ENCODE assay signal across 19 cellular contexts in the genomic region with DNA sequence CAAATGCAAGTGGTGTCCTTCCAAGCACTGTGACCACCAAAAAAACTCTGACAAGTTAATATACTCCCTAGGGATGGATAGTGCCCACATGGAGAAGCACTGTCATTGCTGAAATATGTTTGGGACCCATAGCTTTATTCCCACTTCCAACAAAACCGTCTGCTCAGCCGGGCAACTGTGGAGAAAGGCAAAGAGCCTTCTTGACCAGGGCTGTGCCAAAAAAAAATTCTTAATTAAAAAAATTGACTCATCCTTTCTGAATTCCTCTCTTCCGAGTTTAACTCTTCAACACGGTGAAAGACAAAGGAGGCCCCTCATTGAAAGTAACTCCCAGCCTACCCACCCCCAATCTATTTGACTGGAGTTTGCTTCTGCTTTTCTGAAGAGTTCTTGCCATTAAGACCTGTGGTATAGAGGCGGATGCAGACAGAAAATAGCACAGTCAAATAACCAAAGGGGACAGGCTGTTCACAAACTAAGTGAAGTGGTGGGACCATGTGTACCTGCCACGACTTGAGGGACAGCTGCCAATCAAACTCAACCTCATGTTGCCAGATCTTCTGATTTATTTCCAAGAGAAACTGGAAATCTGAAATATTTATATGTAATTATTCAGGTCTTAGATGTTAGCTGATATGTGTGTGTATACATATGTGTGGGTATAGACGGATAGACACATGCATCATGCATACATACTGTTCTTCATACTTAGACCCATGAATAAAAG.
DNase-seq lines count a peak whose midpoint lies in the region; ATAC-seq, FAIRE-seq and TF ChIP-seq lines count a peak whose summit lies in the region.
"Had no signal": no experiment of that assay in that cellular context is flagged by ENCODE, and none has a peak within 500 bp of the region (broad histone marks: within the 10 kb centered on the region; RNA-seq: fewer than 3 reads in every experiment).

No MANE protein-coding gene starts in this region.

- H3K4ac ChIP-seq in mesendoderm (ENCODE audit: low read depth, low read length), result peak overlapping the region; percentile 86

- peak overlapping the region; percentile 29 for H2BK5ac ChIP-seq in mesendoderm (ENCODE audit: low read length)

- no peak overlapping the region for H4K5ac ChIP-seq in mesendoderm (ENCODE audit: low read length)

- H2BK15ac ChIP-seq in mesendoderm (replicated peaks; ENCODE audit: low read depth), result no peak overlapping the region

- H3K79me1 ChIP-seq in mesendoderm (ENCODE audit: low read length), result no peaks in the 10 kb centered on the region

- no peak overlapping the region for H2AK5ac ChIP-seq in mesendoderm (ENCODE audit: low read length)

- peak overlapping the region in 1 of 2 experiments; percentile 51; a peak in 4 of 6 replicates for H3K27ac ChIP-seq in A549
- peak overlapping the region; percentile 91 to 93 for H3K27ac ChIP-seq in SK-N-SH (ENCODE audit: low read depth in 2 of 2, low read length in 1 of 2)
- peak overlapping the region; percentile 58 for H3K27ac ChIP-seq in mesendoderm (ENCODE audit: low read depth, low read length)
- no peak overlapping the region for H3K27ac ChIP-seq in breast epithelium
- H3K27ac ChIP-seq: PC-9, thyroid gland had no signal

- no peak for DNase-seq in A549 (ENCODE audit: low read depth in 1 of 2, low spot score in 1 of 2)
- no peak for DNase-seq in HEK293T (ENCODE audit: extremely low spot score)
- DNase-seq in SK-N-SH, result no peak
- no peak for DNase-seq in mesendoderm
- DNase-seq in Ammon's horn (ENCODE audit: low spot score), result no peak
- no peak for DNase-seq in NCI-H526 treated with DMSO at 0.1 percent for 48 hours (lab: John Stamatoyannopoulos, UW)
- no peak for DNase-seq in breast epithelium (ENCODE audit: low spot score in 2 of 2)
- DNase-seq: activated B cell treated with CpG ODN at 0.5 μM for 24 hours, activated gamma-delta T cell treated with Interleukin-2 at 50 U/mL for 16 hours, kidney, NCI-H2029 treated with DMSO at 0.1 percent for 48 hours, T-helper 1 cell, thyroid gland had no signal

- intact Hi-C loops in breast epithelium (cut with DNase I; ENCODE audit: low total_unique reads), result no loop called here

- FAIRE-seq in A549 (lab: Jason Lieb, UNC), result no peak
- FAIRE-seq: A204.1, kidney had no signal

- H3K36me3 ChIP-seq in SK-N-SH (replicated peaks in 1 of 2; ENCODE audit: control insufficient read depth in 1 of 2, insufficient read depth in 2 of 2, low read length in 1 of 2) (no peaks in the 10 kb centered on the region), mesendoderm (ENCODE audit: control insufficient read depth, insufficient read depth, low read length) (no peaks in the 10 kb centered on the region), breast epithelium (no peaks in the 10 kb centered on the region)
- H3K36me3 ChIP-seq: ascending aorta, thyroid gland had no signal

- POLR2A ChIA-PET in A549 (lab: Yijun Ruan, JAX), result no interaction called here
- POLR2A ChIA-PET in HEK293T (lab: Yijun Ruan, JAX), result no interaction called here
- POLR2A ChIA-PET in SK-N-SH (lab: Yijun Ruan, JAX), result no interaction called here

- H3K23ac ChIP-seq in mesendoderm (ENCODE audit: low read length), result no peak overlapping the region

- H3K56ac ChIP-seq in mesendoderm (ENCODE audit: low read length), result no peak overlapping the region

- TF ChIP-seq EP300 in A549 (IDR thresholded peaks at IDR 0.05), result no peak
- no peak for TF ChIP-seq EP300 in SK-N-SH (IDR thresholded peaks at IDR 0.05; ENCODE audit: borderline replicate concordance in 1 of 2, low read depth in 1 of 2, low read length in 1 of 2)

- TF ChIP-seq CTCF in A549 (IDR thresholded peaks at IDR 0.05), result no peak
- TF ChIP-seq CTCF in SK-N-SH (IDR thresholded peaks at IDR 0.05), result no peak
- TF ChIP-seq CTCF in breast epithelium (IDR thresholded peaks at IDR 0.05), result no peak

- peak overlapping the region; percentile 56 for H3K4me2 ChIP-seq in A549
- peak overlapping the region; percentile 54; the same call in 1 of the 2 replicates for H3K4me2 ChIP-seq in SK-N-SH
- no peak overlapping the region for H3K4me2 ChIP-seq in mesendoderm (ENCODE audit: low read length)
- H3K4me2 ChIP-seq: PC-9 had no signal

- H2BK120ac ChIP-seq in mesendoderm (ENCODE audit: low read depth, low read length), result no peak overlapping the region

- H2AFZ ChIP-seq in SK-N-SH (ENCODE audit: low read depth), result 0 out of 2 replicates have a peak overlapping the region, but pooled peaks have one; percentile 14
- H2AFZ ChIP-seq: PC-9 had no signal

- no peaks in the 10 kb centered on the region for H3K79me2 ChIP-seq in SK-N-SH (ENCODE audit: insufficient read depth)
- H3K79me2 ChIP-seq in mesendoderm (ENCODE audit: control insufficient read depth, insufficient read depth, low read length), result no peaks in the 10 kb centered on the region

- TF ChIP-seq RAD21 in A549 (conservative IDR thresholded peaks at IDR 0.05 in 1 of 2, IDR thresholded peaks at IDR 0.05 in 1 of 2), result no peak
- TF ChIP-seq RAD21 in SK-N-SH (IDR thresholded peaks at IDR 0.05; ENCODE audit: low read length), result no peak

- no peak overlapping the region for H3K4me3 ChIP-seq in A549
- H3K4me3 ChIP-seq in SK-N-SH (ENCODE audit: low read depth in 2 of 2, low read length in 1 of 2), result no peak overlapping the region
- no peak overlapping the region for H3K4me3 ChIP-seq in mesendoderm (ENCODE audit: low read length)
- no peak overlapping the region for H3K4me3 ChIP-seq in breast epithelium
- H3K4me3 ChIP-seq: ascending aorta, PC-9, skin epidermis, thyroid gland had no signal

- ATAC-seq in A549 (no peak), GM18909 (IDR thresholded peaks at IDR 0.05; ENCODE audit: poor library complexity, unreplicated experiment) (no peak)
- ATAC-seq: esophagus mucosa had no signal

- H3K9me2 ChIP-seq in SK-N-SH, result no peaks in the 10 kb centered on the region

- WGBS in A549 (ENCODE audit: missing lambda C conversion rate), result 72% methylated on average over 7 of the region's 7 CpGs
- WGBS in SK-N-SH (ENCODE audit: low lambda C conversion rate), result 47% methylated on average over 7 of the region's 7 CpGs
- no CpG with 5 or more reads among the region's 7 CpGs for WGBS in mesendoderm (ENCODE audit: extremely low coverage, insufficient coverage, low lambda C conversion rate)

- no peak overlapping the region for H4K8ac ChIP-seq in mesendoderm (ENCODE audit: low read depth, low read length)

- H3K18ac ChIP-seq in mesendoderm (ENCODE audit: low read length), result peak overlapping the region; percentile 75

- H3K9me3 ChIP-seq in A549 (peaks cover 6% of the 10 kb centered on the region; the same call in 2 of the 3 replicates), SK-N-SH (peaks cover 8% of the 10 kb centered on the region; the same call in 1 of the 2 replicates), breast epithelium (no peaks in the 10 kb centered on the region)
- H3K9me3 ChIP-seq: ascending aorta, thyroid gland had no signal

- no peak for TF ChIP-seq POLR2A in A549 (IDR thresholded peaks at IDR 0.05; ENCODE audit: low read length)
- TF ChIP-seq POLR2A in breast epithelium (IDR thresholded peaks at IDR 0.05), result no peak

- peaks cover 20% of the 10 kb centered on the region for H3K4me1 ChIP-seq in A549
- H3K4me1 ChIP-seq in SK-N-SH (ENCODE audit: control insufficient read depth in 1 of 2, insufficient read depth in 2 of 2, low read depth in 1 of 2, low read length in 1 of 2), result peaks cover 16 to 24% of the 10 kb centered on the region in 2 experiments
- peaks cover 10% of the 10 kb centered on the region for H3K4me1 ChIP-seq in mesendoderm (ENCODE audit: control insufficient read depth, low read depth, low read length)
- no peaks in the 10 kb centered on the region for H3K4me1 ChIP-seq in breast epithelium
- H3K4me1 ChIP-seq: thyroid gland had no signal

- no peaks in the 10 kb centered on the region for H4K20me1 ChIP-seq in SK-N-SH (ENCODE audit: insufficient read depth)

- H3F3A ChIP-seq in SK-N-SH (replicated peaks; ENCODE audit: insufficient read depth), result peaks cover 32% of the 10 kb centered on the region

- CTCF ChIA-PET in A549 (lab: Yijun Ruan, JAX), result interaction anchor here (1.3 kb wide), 1 partner anchor 76 kb away, joined by 3 read pairs; no protein-coding TSS in a partner anchor
- CTCF ChIA-PET in HEK293T (lab: Yijun Ruan, JAX), result no interaction called here
- CTCF ChIA-PET in SK-N-SH (lab: Yijun Ruan, JAX), result no interaction called here

- no peaks in the 10 kb centered on the region for H3K27me3 ChIP-seq in SK-N-SH (ENCODE audit: insufficient read depth)
- no peaks in the 10 kb centered on the region for H3K27me3 ChIP-seq in mesendoderm (ENCODE audit: insufficient read depth, low read length, poor library complexity)
- H3K27me3 ChIP-seq in breast epithelium, result no peaks in the 10 kb centered on the region
- H3K27me3 ChIP-seq: ascending aorta, thyroid gland had no signal

- peak overlapping the region; percentile 29; the same call in 1 of the 2 replicates for H3K9ac ChIP-seq in SK-N-SH
- H3K9ac ChIP-seq in mesendoderm (ENCODE audit: low read length), result no peak overlapping the region

TF ChIP-seq in A549, 52 proteins besides CTCF, POLR2A, EP300 and RAD21 (continues in another document):
- TF ChIP-seq RARB (CRISPR knock-in tag; IDR thresholded peaks at IDR 0.05) (no peak), HOXB5 (CRISPR knock-in tag; IDR thresholded peaks at IDR 0.05) (no peak), EHF (CRISPR knock-in tag; IDR thresholded peaks at IDR 0.05) (no peak), ZNF302 (CRISPR knock-in tag; IDR thresholded peaks at IDR 0.05) (no peak), CHD2 (IDR thresholded peaks at IDR 0.05; ENCODE audit: low read length, partially characterized antibody) (no peak), NPAS2 (CRISPR knock-in tag; IDR thresholded peaks at IDR 0.05; ENCODE audit: borderline replicate concordance) (no peak), NFE2L2 (conservative IDR thresholded peaks at IDR 0.05; ENCODE audit: low read length) (no peak)

TF ChIP-seq in HEK293T, 16 proteins besides CTCF, POLR2A, EP300 and RAD21 (continues in another document):
- no peak for TF ChIP-seq CTBP1 (IDR thresholded peaks at IDR 0.05; ENCODE audit: borderline replicate concordance)

TF ChIP-seq in SK-N-SH, 30 proteins besides CTCF, POLR2A, EP300 and RAD21:
- peak; percentile 2; the same call in 1 of the 2 replicates for TF ChIP-seq FOSL2 (IDR thresholded peaks at IDR 0.05; ENCODE audit: borderline replicate concordance, low read depth)
- TF ChIP-seq TCF12 (IDR thresholded peaks at IDR 0.05), result peak; percentile 35; the same call in 1 of the 2 replicates
- TF ChIP-seq, protein P1, sequence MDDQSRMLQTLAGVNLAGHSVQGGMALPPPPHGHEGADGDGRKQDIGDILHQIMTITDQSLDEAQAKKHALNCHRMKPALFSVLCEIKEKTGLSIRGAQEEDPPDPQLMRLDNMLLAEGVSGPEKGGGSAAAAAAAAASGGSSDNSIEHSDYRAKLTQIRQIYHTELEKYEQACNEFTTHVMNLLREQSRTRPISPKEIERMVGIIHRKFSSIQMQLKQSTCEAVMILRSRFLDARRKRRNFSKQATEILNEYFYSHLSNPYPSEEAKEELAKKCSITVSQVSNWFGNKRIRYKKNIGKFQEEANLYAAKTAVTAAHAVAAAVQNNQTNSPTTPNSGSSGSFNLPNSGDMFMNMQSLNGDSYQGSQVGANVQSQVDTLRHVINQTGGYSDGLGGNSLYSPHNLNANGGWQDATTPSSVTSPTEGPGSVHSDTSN (IDR thresholded peaks at IDR 0.05), result peak; percentile 70
- TF ChIP-seq NFIC (IDR thresholded peaks at IDR 0.05; ENCODE audit: borderline replicate concordance), result peak; percentile 22; the same call in 1 of the 2 replicates
- no peak for TF ChIP-seq ELF1 (IDR thresholded peaks at IDR 0.05)
TF ChIP-seq in SK-N-SH: peak in this region for 4.

Comparison
In these comparisons a context has a peak if more than half of its experiments do, and no peak if none do; other contexts are left out.
1. H3K27ac ChIP-seq: peak in SK-N-SH (2 of 2) and mesendoderm (single experiment); none in breast epithelium (0 of 2).